Comparison of ENCODE assay signal across 8 cellular contexts in the genomic region with DNA sequence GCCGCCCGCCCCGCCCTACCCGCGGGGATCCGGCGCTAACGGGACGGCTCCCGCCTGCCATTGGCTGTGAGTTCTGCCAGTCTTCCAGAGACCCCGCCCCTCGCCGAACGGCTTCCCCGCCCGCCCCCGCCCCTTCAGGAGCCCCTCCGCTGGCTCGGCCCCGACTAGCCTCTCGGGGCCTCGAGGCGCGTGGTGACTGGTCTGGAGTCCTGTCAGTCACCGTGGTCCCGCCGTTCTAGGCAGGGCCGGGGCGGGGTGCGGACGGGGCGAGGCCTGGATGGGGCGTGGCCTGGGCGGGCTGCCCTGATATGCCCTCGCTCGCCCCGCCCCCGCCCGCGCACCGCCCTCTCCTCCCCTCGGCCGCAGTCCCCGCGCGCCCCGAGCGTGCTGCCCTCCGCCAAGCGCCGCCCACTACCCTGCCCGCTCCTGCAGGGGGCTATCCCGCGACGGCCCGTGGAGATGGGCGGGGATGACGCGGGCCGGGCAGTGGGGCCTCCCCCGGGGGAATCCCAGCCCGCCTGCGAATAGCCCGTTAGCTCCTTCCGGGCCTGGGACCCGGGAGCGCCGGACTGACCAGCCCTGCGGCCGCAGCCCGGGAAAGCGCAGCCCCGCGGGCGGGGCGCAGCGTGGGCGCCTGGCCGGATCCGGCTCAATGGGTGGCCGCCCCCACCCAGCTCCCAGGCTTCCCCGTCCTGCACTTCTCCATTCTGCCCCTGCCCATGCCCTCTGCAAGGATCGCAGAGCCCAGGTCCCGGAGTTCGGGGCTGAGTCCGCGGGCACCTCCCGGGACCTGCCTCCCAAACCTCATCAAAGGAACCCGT. TPM values are rescaled to one million over a fixed set of nuclear protein-coding genes. Genes with fewer than 3 reads are reported as not detected.
DNase-seq lines count a peak whose midpoint lies in the region; ATAC-seq, FAIRE-seq and TF ChIP-seq lines count a peak whose summit lies in the region.

No MANE protein-coding gene starts in this region.

- no peaks in the 10 kb centered on the region for H3K9me3 Mint-ChIP-seq in Caco-2 (ENCODE audit: unreplicated experiment)
- no peaks in the 10 kb centered on the region for H3K9me3 Mint-ChIP-seq in effector memory CD8-positive, alpha-beta T cell

- no peaks in the 10 kb centered on the region for H3K4me1 ChIP-seq in Caco-2

- H3K27me3 ChIP-seq in Caco-2 (replicated peaks; ENCODE audit: control insufficient read depth, insufficient read depth, low read length), result no peaks in the 10 kb centered on the region

- BruUV-seq in Caco-2 (replicated peaks; lab: Mats Ljungman, UMichigan), result no TSS peak

- peak; percentile 90 for ATAC-seq in GM21390 (IDR thresholded peaks at IDR 0.05; ENCODE audit: unreplicated experiment)
- peak; percentile 89 for ATAC-seq in effector memory CD8-positive, alpha-beta T cell (replicated peaks)

- peaks cover 11% of the 10 kb centered on the region for H3K27me3 Mint-ChIP-seq in Caco-2 (ENCODE audit: insufficient read depth, unreplicated experiment)
- H3K27me3 Mint-ChIP-seq in effector memory CD8-positive, alpha-beta T cell, result no peaks in the 10 kb centered on the region

- peak overlapping the region; percentile 46 for H3K27ac Mint-ChIP-seq in Caco-2 (ENCODE audit: unreplicated experiment)
- peak overlapping the region; percentile 90 to 95 for H3K27ac Mint-ChIP-seq in effector memory CD8-positive, alpha-beta T cell

- peaks cover 9% of the 10 kb centered on the region for H3K36me3 Mint-ChIP-seq in Caco-2 (ENCODE audit: insufficient read depth, unreplicated experiment)
- peaks cover 11% of the 10 kb centered on the region for H3K36me3 Mint-ChIP-seq in effector memory CD8-positive, alpha-beta T cell (ENCODE audit: insufficient read depth)

- H3K4me1 Mint-ChIP-seq in Caco-2 (ENCODE audit: low read depth, unreplicated experiment), result peaks cover 14% of the 10 kb centered on the region
- H3K4me1 Mint-ChIP-seq in effector memory CD8-positive, alpha-beta T cell (ENCODE audit: low read depth in 2 of 2), result peaks cover 22 to 25% of the 10 kb centered on the region in 2 donors

- CTCF ChIA-PET in Caco-2 (lab: Charles Lee), result interaction anchor here (0.7 to 1.5 kb wide), 3 partner anchors 23 to 327 kb away, joined by 3 to 8 read pairs (median 8); no protein-coding TSS in a partner anchor

- H3K36me3 ChIP-seq in Caco-2 (ENCODE audit: control insufficient read depth, insufficient read depth, low read length), result no peaks in the 10 kb centered on the region

- peak overlapping the region; percentile 98 for H3K4me3 ChIP-seq in Caco-2 (ENCODE audit: low read depth, low read length)

- POLR2A ChIA-PET in Caco-2 (lab: Charles Lee), result interaction anchor here (0.6 kb wide), 1 partner anchor 137 kb away, joined by 6 read pairs; no protein-coding TSS in a partner anchor

- intact Hi-C loops in Caco-2 (cut with micrococcal nuclease; ENCODE audit: unreplicated experiment), result no loop called here

- peak; percentile 20 for FAIRE-seq in HTR-8/SVneo (lab: Jason Lieb, UNC)

- peak in 1 of 2 experiments; percentile 12 for TF ChIP-seq CTCF in Caco-2 (IDR thresholded peaks at IDR 0.05; ENCODE audit: insufficient read depth in 1 of 2, low read depth in 1 of 2, low read length in 1 of 2, severe bottlenecking in 1 of 2, unreplicated experiment in 1 of 2)

- H3K4me3 Mint-ChIP-seq in Caco-2 (ENCODE audit: unreplicated experiment), result peak overlapping the region; percentile 82
- peak overlapping the region; percentile 91 to 95 for H3K4me3 Mint-ChIP-seq in effector memory CD8-positive, alpha-beta T cell

- H3K9me3 ChIP-seq in Caco-2, result no peaks in the 10 kb centered on the region

- DNase-seq in Caco-2 (peak; percentile 100), HTR-8/SVneo (ENCODE audit: insufficient read length, low spot score) (peak; percentile 89), NOMO-1 (lab: John Stamatoyannopoulos, UW; ENCODE audit: unreplicated experiment in 2 of 2) (peak; percentile 100), mesenteric fat pad (ENCODE audit: low spot score) (peak; percentile 100)
- DNase-seq in activated CD8-positive, alpha-beta memory T cell treated with anti-CD3 and anti-CD28 coated beads for 48 hours (ENCODE audit: low read depth in 2 of 3, low spot score in 2 of 3), result peak; percentile 93 to 98 (median 94)
- peak; percentile 98 to 99 (median 99) for DNase-seq in effector memory CD8-positive, alpha-beta T cell
- peak; percentile 99 for DNase-seq in stimulated activated CD8-positive, alpha-beta memory T cell treated with anti-CD3 and anti-CD28 coated beads, Interleukin-12 subunit alpha, Interleukin-12 subunit beta, amount 100 ng/mL, for 4 hours (ENCODE audit: low read depth)

RNA-seq across cellular contexts. Expression of gene HIP1, which starts 0.4 kb away (rescaled TPM):
- total RNA-seq in Caco-2 (2022) (13.7 and 14.8 TPM in 2 replicates), mesenteric fat pad (38.4 TPM)

RNA-seq across cellular contexts. Expression of gene CCL26, which starts 32.8 kb away (rescaled TPM):
- total RNA-seq in Caco-2 (2022), result not detected in 2 replicates
- 21.4 TPM for total RNA-seq in mesenteric fat pad

Comparison
In these comparisons a context has a peak if more than half of its experiments do, and no peak if none do; other contexts are left out.
1. Peak in every context shown above with its lines: DNase-seq, ATAC-seq and H3K4me3 ChIP-seq.
2. RNA of gene CCL26, which starts 32.8 kb away (total RNA-seq): 21.4 TPM in mesenteric fat pad (single experiment); not detected in Caco-2; every median in the first group is over 10 times any median in the second.